ENCODE assay signal across 9 cellular contexts in genomic region chr2:10283106-10284062, GRCh38. TPM values are rescaled to one million over a fixed set of nuclear protein-coding genes. Genes with fewer than 3 reads are reported as not detected.
DNase-seq lines count a peak whose midpoint lies in the region; ATAC-seq and TF ChIP-seq lines count a peak whose summit lies in the region.
"Had no signal": no experiment of that assay in that cellular context is flagged by ENCODE, and none has a peak within 500 bp of the region (broad histone marks: within the 10 kb centered on the region; RNA-seq: fewer than 3 reads in every experiment).

No MANE protein-coding gene starts in this region.

- no peaks in the 10 kb centered on the region for H3K9me3 Mint-ChIP-seq in activated CD4-positive, alpha-beta T cell treated with anti-CD3 and anti-CD28 coated beads, Interleukin-2, amount 10 ng/mL, durations not matched to agents 7 days and 5 days
- peaks cover 1% of the 10 kb centered on the region for H3K9me3 Mint-ChIP-seq in glutamatergic neuron (ENCODE audit: unreplicated experiment)

- no peak overlapping the region for H3K4me3 ChIP-seq in SJSA1
- H3K4me3 ChIP-seq in gastrocnemius medialis = no peak overlapping the region

- no peak for TF ChIP-seq POLR2A in gastrocnemius medialis (IDR thresholded peaks at IDR 0.05)

- H3K36me3 Mint-ChIP-seq in activated CD4-positive, alpha-beta T cell treated with anti-CD3 and anti-CD28 coated beads, Interleukin-2, amount 10 ng/mL, durations not matched to agents 7 days and 5 days (ENCODE audit: low read depth) = no peaks in the 10 kb centered on the region
- no peaks in the 10 kb centered on the region for H3K36me3 Mint-ChIP-seq in glutamatergic neuron (ENCODE audit: unreplicated experiment)
- H3K36me3 Mint-ChIP-seq: CD4-positive, CD25-positive, alpha-beta regulatory T cell had no signal

- peaks cover 2% of the 10 kb centered on the region for H3K27me3 Mint-ChIP-seq in activated CD4-positive, alpha-beta T cell treated with anti-CD3 and anti-CD28 coated beads, Interleukin-2, amount 10 ng/mL, durations not matched to agents 7 days and 5 days
- peaks cover 6% of the 10 kb centered on the region for H3K27me3 Mint-ChIP-seq in glutamatergic neuron (ENCODE audit: unreplicated experiment)
- H3K27me3 Mint-ChIP-seq: CD4-positive, CD25-positive, alpha-beta regulatory T cell had no signal

- CTCF ChIA-PET in activated CD4-positive, alpha-beta T cell treated with anti-CD3 and anti-CD28 coated beads, Interleukin-2, amount 10 ng/mL, durations not matched to agents 7 days and 5 days (lab: Charles Lee) = interaction anchor here (0.7 to 1.4 kb wide), 4 partner anchors 19 to 214 kb away, joined by 3 read pairs; partner anchors contain the start of gene HPCAL1

- H3K9me3 ChIP-seq in SJSA1 (replicated peaks) (no peaks in the 10 kb centered on the region), gastrocnemius medialis (no peaks in the 10 kb centered on the region)

- H3K4me3 Mint-ChIP-seq in activated CD4-positive, alpha-beta T cell treated with anti-CD3 and anti-CD28 coated beads, Interleukin-2, amount 10 ng/mL, durations not matched to agents 7 days and 5 days = no peak overlapping the region
- H3K4me3 Mint-ChIP-seq in glutamatergic neuron (ENCODE audit: unreplicated experiment) = no peak overlapping the region
- H3K4me3 Mint-ChIP-seq: CD4-positive, CD25-positive, alpha-beta regulatory T cell had no signal

- no peaks in the 10 kb centered on the region for H3K27me3 ChIP-seq in SJSA1 (replicated peaks)
- no peaks in the 10 kb centered on the region for H3K27me3 ChIP-seq in gastrocnemius medialis

- H3K27ac ChIP-seq in SJSA1 (peak overlapping the region; percentile 85), substantia nigra (ENCODE audit: low read depth, low read length, poor library complexity, severe bottlenecking) (peak overlapping the region; percentile 88), gastrocnemius medialis (no peak overlapping the region)

- TF ChIP-seq CTCF in glutamatergic neuron (IDR thresholded peaks at IDR 0.05; ENCODE audit: partially characterized antibody, unreplicated experiment) (no peak), gastrocnemius medialis (IDR thresholded peaks at IDR 0.05 in 4 of 5, conservative IDR thresholded peaks at IDR 0.05 in 1 of 5) (no peak)

- DNase-seq in activated CD4-positive, alpha-beta T cell treated with anti-CD3 and anti-CD28 coated beads, Interleukin-2, amount 50 U/mL, for 48 hours = peak; percentile 26 to 32
- no peak for DNase-seq in activated CD4-positive, alpha-beta T cell treated with anti-CD3 and anti-CD28 coated beads, Interleukin-2, amount 10 ng/mL, durations not matched to agents 7 days and 5 days
- DNase-seq in SJSA1 (ENCODE audit: low read depth in 1 of 2, low spot score in 2 of 2) = peak; percentile 89 to 94
- peak; percentile 46 for DNase-seq in fibroblast of the conjunctiva (ENCODE audit: low read depth)
- DNase-seq in substantia nigra (lab: John Stamatoyannopoulos, UW) = peak in 28 of 49 donors; percentile 15 to 58 (median 40)
- no peak for DNase-seq in glutamatergic neuron
- DNase-seq in GM19238 (ENCODE audit: insufficient read length, low spot score) = no peak
- no peak for DNase-seq in gastrocnemius medialis
- DNase-seq: CD4-positive, CD25-positive, alpha-beta regulatory T cell had no signal

- POLR2A ChIA-PET in activated CD4-positive, alpha-beta T cell treated with anti-CD3 and anti-CD28 coated beads, Interleukin-2, amount 10 ng/mL, durations not matched to agents 7 days and 5 days (lab: Charles Lee) = no interaction called here

- peaks cover 12% of the 10 kb centered on the region for H3K4me1 Mint-ChIP-seq in activated CD4-positive, alpha-beta T cell treated with anti-CD3 and anti-CD28 coated beads, Interleukin-2, amount 10 ng/mL, durations not matched to agents 7 days and 5 days
- peaks cover 2% of the 10 kb centered on the region for H3K4me1 Mint-ChIP-seq in glutamatergic neuron (ENCODE audit: low read depth, unreplicated experiment)

- no peaks in the 10 kb centered on the region for H3K36me3 ChIP-seq in SJSA1
- H3K36me3 ChIP-seq in gastrocnemius medialis = no peaks in the 10 kb centered on the region

- no peak for ATAC-seq in gastrocnemius medialis

- in situ Hi-C loops in gastrocnemius medialis (cut with MboI; ENCODE audit: low sequenced_read_pairs in 4 of 4) = no loop called here

- H3K27ac Mint-ChIP-seq in activated CD4-positive, alpha-beta T cell treated with anti-CD3 and anti-CD28 coated beads, Interleukin-2, amount 10 ng/mL, durations not matched to agents 7 days and 5 days = no peak overlapping the region
- H3K27ac Mint-ChIP-seq in glutamatergic neuron (ENCODE audit: unreplicated experiment) = no peak overlapping the region
- H3K27ac Mint-ChIP-seq: CD4-positive, CD25-positive, alpha-beta regulatory T cell had no signal

- intact Hi-C loops in gastrocnemius medialis (cut with DNase I; ENCODE audit: low total_unique reads) = no loop called here

- peaks cover 61% of the 10 kb centered on the region for H3K4me1 ChIP-seq in SJSA1 (replicated peaks)
- H3K4me1 ChIP-seq in gastrocnemius medialis = peaks cover 7 to 10% of the 10 kb centered on the region in 2 donors

RNA-seq across cellular contexts. Expression of gene HPCAL1, which starts 19.3 kb away (rescaled TPM):
- 10 to 100 TPM; 61.6 to 63.6 TPM for total RNA-seq in activated CD4-positive, alpha-beta T cell treated with anti-CD3 and anti-CD28 coated beads, Interleukin-2, amount 10 ng/mL, durations not matched to agents 7 days and 5 days
- 56.8 and 60.3 TPM in 2 replicates for total RNA-seq in SJSA1 (2014; rRNA removed; shearing (Covaris generic))
- 13.1 TPM for total RNA-seq in glutamatergic neuron (ENCODE audit: unreplicated experiment)
- total RNA-seq in gastrocnemius medialis = 10 to 100 TPM; 29.0 to 45.5 (median 34.5) TPM

Comparison
In these comparisons a context has a peak if more than half of its experiments do, and no peak if none do; other contexts are left out.
1. DNase-seq: peak in activated CD4-positive, alpha-beta T cell treated with anti-CD3 and anti-CD28 coated beads, Interleukin-2, amount 50 U/mL, for 48 hours (2 of 2), SJSA1 (2 of 2), fibroblast of the conjunctiva (single experiment) and substantia nigra (28 of 49); none in activated CD4-positive, alpha-beta T cell treated with anti-CD3 and anti-CD28 coated beads, Interleukin-2, amount 10 ng/mL, durations not matched to agents 7 days and 5 days (single experiment), glutamatergic neuron (single experiment), GM19238 (single experiment) and gastrocnemius medialis (0 of 2).
2. H3K27ac ChIP-seq: peak in SJSA1 (single experiment) and substantia nigra (single experiment); none in gastrocnemius medialis (0 of 4).